Comparison of ENCODE assay signal across 8 cellular contexts in genomic region chr5:32311404-32312193, GRCh38. TPM values are rescaled to one million over a fixed set of nuclear protein-coding genes. Genes with fewer than 3 reads are reported as not detected.
DNase-seq lines count a peak whose midpoint lies in the region; ATAC-seq, FAIRE-seq and TF ChIP-seq lines count a peak whose summit lies in the region.

No MANE protein-coding gene starts in this region.

- ATAC-seq in K562 (no peak), lung (ENCODE audit: insufficient read depth, low FRiP score) (no peak), GM19035 (IDR thresholded peaks at IDR 0.05; ENCODE audit: unreplicated experiment) (no peak), GM21737 (IDR thresholded peaks at IDR 0.05; ENCODE audit: unreplicated experiment) (no peak)

- peak overlapping the region; percentile 77 for H2AFZ ChIP-seq in K562 (ENCODE audit: low read depth, low read length)

- in situ Hi-C loops in K562 (cut with MboI): no loop called here

- peak overlapping the region; percentile 77 to 94 for H3K9ac ChIP-seq in K562 (ENCODE audit: insufficient read depth in 1 of 2, low read depth in 2 of 2, low read length in 2 of 2)

- peaks cover 52% of the 10 kb centered on the region for H3K79me2 ChIP-seq in K562 (ENCODE audit: control insufficient read depth, insufficient read depth, low read length)

- POLR2A ChIA-PET in AG04450 (lab: Yijun Ruan, JAX) (no interaction called here), K562 (lab: Yijun Ruan, JAX) (interaction anchor here (1.8 kb wide), 1 partner anchor 14 kb away, joined by 10 read pairs; no protein-coding TSS in a partner anchor)

- TSS peak; percentile 68 for BruUV-seq in K562 (replicated peaks; lab: Mats Ljungman, UMichigan)

- TF ChIP-seq POLR2A in K562 (conservative IDR thresholded peaks at IDR 0.05) (no peak), vagina (IDR thresholded peaks at IDR 0.05) (no peak)

- no peaks in the 10 kb centered on the region for H4K20me1 ChIP-seq in K562 (replicated peaks; ENCODE audit: control insufficient read depth, insufficient read depth, low read length)

- peak; percentile 69 for FAIRE-seq in K562 (lab: Jason Lieb, UNC)

- CTCF ChIA-PET in AG04450 (lab: Charles Lee) (interaction anchor here (0.5 kb wide), 1 partner anchor 782 kb away, joined by 4 read pairs; no protein-coding TSS in a partner anchor), K562 (lab: Yijun Ruan, JAX; ENCODE audit: low intra/inter-chr PET ratio) (no interaction called here)

- H3K4me1 ChIP-seq in K562 (replicated peaks in 1 of 2; ENCODE audit: control insufficient read depth in 2 of 2, insufficient read depth in 2 of 2, low read length in 2 of 2) (peaks cover 13 to 29% of the 10 kb centered on the region in 2 experiments), lung (ENCODE audit: control insufficient read depth in 2 of 2, insufficient read depth in 2 of 2, low read length in 2 of 2) (peaks cover 7 to 20% of the 10 kb centered on the region in 2 donors), vagina (peaks cover 56% of the 10 kb centered on the region)

- no peak for TF ChIP-seq EP300 in K562 (IDR thresholded peaks at IDR 0.05; ENCODE audit: low read length)

- H3K9me3 Mint-ChIP-seq in HFFc6: no peaks in the 10 kb centered on the region

- TF ChIP-seq CTCF in AG04450 (IDR thresholded peaks at IDR 0.05; ENCODE audit: low read depth, low read length) (no peak), HFFc6 (IDR thresholded peaks at IDR 0.05) (no peak), K562 (IDR thresholded peaks at IDR 0.05 in 2 of 3, conservative IDR thresholded peaks at IDR 0.05 in 1 of 3; ENCODE audit: insufficient read depth in 2 of 3, low read depth in 1 of 3, low read length in 3 of 3) (no peak), lung (IDR thresholded peaks at IDR 0.05; ENCODE audit: control extremely low read depth, extremely low read depth) (no peak), vagina (IDR thresholded peaks at IDR 0.05) (no peak)

- peaks cover 29% of the 10 kb centered on the region for H3K4me1 Mint-ChIP-seq in HFFc6 (ENCODE audit: low read depth)

- H3K36me3 ChIP-seq in K562 (ENCODE audit: control insufficient read depth, insufficient read depth, low read length): peaks cover 8% of the 10 kb centered on the region; the same call in 1 of the 3 replicates
- no peaks in the 10 kb centered on the region for H3K36me3 ChIP-seq in lung (ENCODE audit: control insufficient read depth in 2 of 2, insufficient read depth in 2 of 2, low read length in 2 of 2)
- H3K36me3 ChIP-seq in vagina: no peaks in the 10 kb centered on the region

- no peak for DNase-seq in AG04450 (ENCODE audit: low read depth, low spot score)
- no peak for DNase-seq in HFFc6
- peak in 1 of 4 experiments; percentile 36 for DNase-seq in K562 (ENCODE audit: extremely low read depth in 1 of 4, low spot score in 3 of 4)
- no peak for DNase-seq in lung (ENCODE audit: low spot score)
- no peak for DNase-seq in vagina (ENCODE audit: extremely low spot score in 2 of 2)
- DNase-seq in NCI-H2171 (lab: John Stamatoyannopoulos, UW): no peak

- peak overlapping the region; percentile 81 for H3K4me2 ChIP-seq in K562 (ENCODE audit: insufficient read depth, low read length)

- WGBS in K562 (ENCODE audit: insufficient coverage, low coverage, missing lambda C conversion rate): 27% methylated on average over 16 of the region's 16 CpGs
- 41 to 43% methylated on average over 16 of the region's 16 CpGs for WGBS in lung, 2 donors

- no peak for TF ChIP-seq RAD21 in K562 (CRISPR knock-in tag; conservative IDR thresholded peaks at IDR 0.05 in 1 of 2, IDR thresholded peaks at IDR 0.05 in 1 of 2)

- peak overlapping the region; percentile 85 for H3K27ac ChIP-seq in AG04450 (ENCODE audit: low read depth, low read length)
- H3K27ac ChIP-seq in K562 (ENCODE audit: extremely low read depth, low read depth, low read length): peak overlapping the region; percentile 80
- peak overlapping the region; percentile 98 to 99 for H3K27ac ChIP-seq in lung (ENCODE audit: low read depth in 1 of 2, low read length in 1 of 2)
- peak overlapping the region; percentile 95 for H3K27ac ChIP-seq in vagina

- H3K4me3 ChIP-seq in AG04450 (ENCODE audit: low read depth, low read length) (peak overlapping the region; percentile 81), K562 (peak overlapping the region; percentile 94), lung (peak overlapping the region; percentile 89), vagina (peak overlapping the region; percentile 89 to 98)

- H3K9me1 ChIP-seq in K562 (ENCODE audit: control insufficient read depth, insufficient read depth, low read length): no peaks in the 10 kb centered on the region

- H3K9me3 ChIP-seq in AG04450 (ENCODE audit: control insufficient read depth, insufficient read depth, low read length) (no peaks in the 10 kb centered on the region; the same call in 1 of the 2 replicates), K562 (replicated peaks; ENCODE audit: control insufficient read depth, insufficient read depth, low read depth, low read length) (no peaks in the 10 kb centered on the region), lung (ENCODE audit: control insufficient read depth in 2 of 2, insufficient read depth in 1 of 2, low read length in 1 of 2) (no peaks in the 10 kb centered on the region), vagina (no peaks in the 10 kb centered on the region)

- intact Hi-C loops in K562 (cut with micrococcal nuclease) (loop anchor here (2.0 kb wide), 1 partner anchor 141 kb away; no protein-coding TSS in a partner anchor), vagina (cut with DNase I) (no loop called here)

- no peaks in the 10 kb centered on the region for H3K27me3 ChIP-seq in AG04450 (ENCODE audit: control insufficient read depth, insufficient read depth, low read length)
- no peaks in the 10 kb centered on the region for H3K27me3 ChIP-seq in K562 (ENCODE audit: control insufficient read depth in 2 of 2, insufficient read depth in 2 of 2, low read length in 2 of 2)
- no peaks in the 10 kb centered on the region for H3K27me3 ChIP-seq in lung (ENCODE audit: control insufficient read depth, insufficient read depth)
- no peaks in the 10 kb centered on the region for H3K27me3 ChIP-seq in vagina

- peak overlapping the region; percentile 88 for H3K27ac Mint-ChIP-seq in HFFc6

- peak overlapping the region; percentile 93 for H3K4me3 Mint-ChIP-seq in HFFc6

- H3K36me3 Mint-ChIP-seq in HFFc6 (ENCODE audit: low read depth): peaks cover 5% of the 10 kb centered on the region

- H3K27me3 Mint-ChIP-seq in HFFc6 (ENCODE audit: insufficient read depth): no peaks in the 10 kb centered on the region; the same call in none of the 2 replicates

TF ChIP-seq in K562, 482 proteins besides CTCF, POLR2A, EP300 and RAD21 (continues in another document):
- TF ChIP-seq, protein P1, sequence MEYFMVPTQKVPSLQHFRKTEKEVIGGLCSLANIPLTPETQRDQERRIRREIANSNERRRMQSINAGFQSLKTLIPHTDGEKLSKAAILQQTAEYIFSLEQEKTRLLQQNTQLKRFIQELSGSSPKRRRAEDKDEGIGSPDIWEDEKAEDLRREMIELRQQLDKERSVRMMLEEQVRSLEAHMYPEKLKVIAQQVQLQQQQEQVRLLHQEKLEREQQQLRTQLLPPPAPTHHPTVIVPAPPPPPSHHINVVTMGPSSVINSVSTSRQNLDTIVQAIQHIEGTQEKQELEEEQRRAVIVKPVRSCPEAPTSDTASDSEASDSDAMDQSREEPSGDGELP (CRISPR knock-in tag; IDR thresholded peaks at IDR 0.05; ENCODE audit: borderline replicate concordance): 0 out of 2 replicates have a peak, but pooled peaks have one; percentile 20
- no peak for TF ChIP-seq PML (IDR thresholded peaks at IDR 0.05; ENCODE audit: low read length)
- TF ChIP-seq ZNF76 (CRISPR knock-in tag; IDR thresholded peaks at IDR 0.05; ENCODE audit: borderline replicate concordance): no peak
- no peak for TF ChIP-seq HLTF (IDR thresholded peaks at IDR 0.05)
- TF ChIP-seq, protein P2, sequence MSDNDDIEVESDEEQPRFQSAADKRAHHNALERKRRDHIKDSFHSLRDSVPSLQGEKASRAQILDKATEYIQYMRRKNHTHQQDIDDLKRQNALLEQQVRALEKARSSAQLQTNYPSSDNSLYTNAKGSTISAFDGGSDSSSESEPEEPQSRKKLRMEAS (CRISPR knock-in tag; IDR thresholded peaks at IDR 0.05): peak; percentile 32; the same call in 1 of the 2 replicates
- TF ChIP-seq SIN3B (IDR thresholded peaks at IDR 0.05; ENCODE audit: low read depth): no peak
- TF ChIP-seq HSF4 (CRISPR knock-in tag; IDR thresholded peaks at IDR 0.05; ENCODE audit: borderline replicate concordance): no peak
- peak; percentile 72 for TF ChIP-seq CEBPB (tag; IDR thresholded peaks at IDR 0.05)
- no peak for TF ChIP-seq CXXC5 (CRISPR knock-in tag; IDR thresholded peaks at IDR 0.05)
- no peak for TF ChIP-seq ZZZ3 (IDR thresholded peaks at IDR 0.05)
- TF ChIP-seq CBX3 (IDR thresholded peaks at IDR 0.05; ENCODE audit: borderline replicate concordance in 1 of 2, low read length in 2 of 2): peak in 1 of 2 experiments; percentile 21; a peak in 1 of 3 replicates
- TF ChIP-seq BCOR (IDR thresholded peaks at IDR 0.05): no peak

RNA-seq across cellular contexts. Expression of gene MTMR12, which starts 1.1 kb away (rescaled TPM):
- polyA plus RNA-seq in AG04450 (2011; rRNA removed) (15.7 and 20.8 TPM in 2 replicates), K562 (2011; rRNA removed) (14.3 and 22.1 TPM in 2 replicates), K562 (2014; fragmentation: Illumina TruSeq; extraction: Trizol) (24.7 and 25.1 TPM in 2 replicates), K562 (2014; fragmentation: Nextera tagmentation; extraction: Ambion mirVana) (1 to 10 TPM; 4.0 to 5.3 TPM), K562 (2014; rRNA removed) (12.3 and 14.0 TPM in 2 replicates), lung (10 to 100 TPM in 1 of 2 donors, 1 to 10 TPM in 1; 7.8 to 13.5 TPM)
- 16.5 and 21.7 TPM in 2 replicates for polyA minus RNA-seq in AG04450 (2011; rRNA and poly(A)+ RNA removed)
- total RNA-seq in HFFc6 (2021; fragmentation: NEBNext Ultra II Directional; extraction: Animal tissue kit (Norgen Biotek cat#: 25700)): 10 to 100 TPM; 20.7 to 26.0 (median 22.4) TPM
- total RNA-seq in K562 (2011; cell fraction: chromatin; rRNA removed; ENCODE audit: low replicate concordance): 33.3 and 49.4 TPM in 2 replicates
- total RNA-seq in K562 (2011; cell fraction: nucleolus; rRNA removed): 14.5 and 18.4 TPM in 2 replicates
- 19.8 and 20.4 TPM in 2 replicates for total RNA-seq in K562 (2011; cell fraction: nucleoplasm; rRNA removed)
- total RNA-seq in K562 (2014; rRNA removed) (13.4 and 17.9 TPM in 2 replicates), K562 (2014; rRNA removed; fragmentation: Illumina TruSeq; extraction: Trizol) (17.1 and 20.9 TPM in 2 replicates), K562 (2015; rRNA removed; fragmentation: Illumina TruSeq; extraction: Trizol) (19.3 and 21.0 TPM in 2 replicates), K562 (2021) (28.4 and 28.7 TPM in 2 replicates), lung (10 to 100 TPM; 34.2 to 43.3 TPM), vagina (23.8 TPM)
- polyA plus RNA-seq in K562 (2011; cell fraction: cytosol; rRNA removed): 10.6 and 10.8 TPM in 2 replicates
- 6.9 and 7.8 TPM in 2 replicates for polyA plus RNA-seq in K562 (2011; cell fraction: nucleus; rRNA removed)
- polyA plus RNA-seq in K562 (2012): 15.1 and 18.0 TPM in 2 replicates
- polyA minus RNA-seq in K562 (2011; rRNA and poly(A)+ RNA removed): 32.8 and 45.2 TPM in 2 replicates
- polyA minus RNA-seq in K562 (2011; cell fraction: cytosol; rRNA and poly(A)+ RNA removed): 12.0 and 21.4 TPM in 2 replicates
- 10.4 and 16.4 TPM in 2 replicates for polyA minus RNA-seq in K562 (2011; cell fraction: nucleus; rRNA and poly(A)+ RNA removed)
